In genomic region chr14:69324341-69324931, GRCh38 we compare ENCODE assay signal across 1 cellular context.
TF ChIP-seq lines count a peak whose summit lies in the region.

No MANE protein-coding gene starts in this region.

TF ChIP-seq in H1, 55 proteins besides CTCF, POLR2A, EP300 and RAD21:
- TF ChIP-seq, protein P1, sequence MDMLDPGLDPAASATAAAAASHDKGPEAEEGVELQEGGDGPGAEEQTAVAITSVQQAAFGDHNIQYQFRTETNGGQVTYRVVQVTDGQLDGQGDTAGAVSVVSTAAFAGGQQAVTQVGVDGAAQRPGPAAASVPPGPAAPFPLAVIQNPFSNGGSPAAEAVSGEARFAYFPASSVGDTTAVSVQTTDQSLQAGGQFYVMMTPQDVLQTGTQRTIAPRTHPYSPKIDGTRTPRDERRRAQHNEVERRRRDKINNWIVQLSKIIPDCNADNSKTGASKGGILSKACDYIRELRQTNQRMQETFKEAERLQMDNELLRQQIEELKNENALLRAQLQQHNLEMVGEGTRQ (IDR thresholded peaks at IDR 0.05; ENCODE audit: low read length), result no peak
- TF ChIP-seq CEBPB (IDR thresholded peaks at IDR 0.05; ENCODE audit: low read depth, low read length) (no peak), TAF7 (optimal IDR thresholded peaks at IDR 0.05; ENCODE audit: borderline replicate concordance, low read depth, low read length) (no peak)
